In genomic region chr1:226939439-226940028, GRCh38 we compare ENCODE assay signal across 1 cellular context.
TF ChIP-seq lines count a peak whose summit lies in the region.

No MANE protein-coding gene starts in this region.

TF ChIP-seq in HepG2, 621 proteins besides CTCF, POLR2A, EP300 and RAD21 (continued from another document and continues in another):
- TF ChIP-seq, protein P1, sequence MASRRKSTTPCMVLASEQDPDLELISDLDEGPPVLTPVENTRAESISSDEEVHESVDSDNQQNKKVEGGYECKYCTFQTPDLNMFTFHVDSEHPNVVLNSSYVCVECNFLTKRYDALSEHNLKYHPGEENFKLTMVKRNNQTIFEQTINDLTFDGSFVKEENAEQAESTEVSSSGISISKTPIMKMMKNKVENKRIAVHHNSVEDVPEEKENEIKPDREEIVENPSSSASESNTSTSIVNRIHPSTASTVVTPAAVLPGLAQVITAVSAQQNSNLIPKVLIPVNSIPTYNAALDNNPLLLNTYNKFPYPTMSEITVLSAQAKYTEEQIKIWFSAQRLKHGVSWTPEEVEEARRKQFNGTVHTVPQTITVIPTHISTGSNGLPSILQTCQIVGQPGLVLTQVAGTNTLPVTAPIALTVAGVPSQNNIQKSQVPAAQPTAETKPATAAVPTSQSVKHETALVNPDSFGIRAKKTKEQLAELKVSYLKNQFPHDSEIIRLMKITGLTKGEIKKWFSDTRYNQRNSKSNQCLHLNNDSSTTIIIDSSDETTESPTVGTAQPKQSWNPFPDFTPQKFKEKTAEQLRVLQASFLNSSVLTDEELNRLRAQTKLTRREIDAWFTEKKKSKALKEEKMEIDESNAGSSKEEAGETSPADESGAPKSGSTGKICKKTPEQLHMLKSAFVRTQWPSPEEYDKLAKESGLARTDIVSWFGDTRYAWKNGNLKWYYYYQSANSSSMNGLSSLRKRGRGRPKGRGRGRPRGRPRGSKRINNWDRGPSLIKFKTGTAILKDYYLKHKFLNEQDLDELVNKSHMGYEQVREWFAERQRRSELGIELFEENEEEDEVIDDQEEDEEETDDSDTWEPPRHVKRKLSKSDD (CRISPR knock-in tag; IDR thresholded peaks at IDR 0.05; ENCODE audit: low read depth): no peak
- no peak; the same call in 1 of the 2 replicates for TF ChIP-seq BRCA1 (CRISPR knock-in tag; IDR thresholded peaks at IDR 0.05)
- peak; percentile 57; the same call in 1 of the 2 replicates for TF ChIP-seq DNMT3B (CRISPR knock-in tag; conservative IDR thresholded peaks at IDR 0.05)
- TF ChIP-seq ZNF446 (CRISPR knock-in tag; IDR thresholded peaks at IDR 0.05): peak; percentile 84
- peak; percentile 67; the same call in 1 of the 2 replicates for TF ChIP-seq ZZZ3 (CRISPR knock-in tag; IDR thresholded peaks at IDR 0.05; ENCODE audit: borderline replicate concordance)
- no peak for TF ChIP-seq PRPF4 (IDR thresholded peaks at IDR 0.05; ENCODE audit: low read depth, low read length, poor library complexity, severe bottlenecking)
- TF ChIP-seq RXRA (CRISPR knock-in tag; IDR thresholded peaks at IDR 0.05): no peak; the same call in 1 of the 2 replicates
- no peak for TF ChIP-seq ZNF639 (CRISPR knock-in tag; conservative IDR thresholded peaks at IDR 0.05)
- TF ChIP-seq JARID2 (CRISPR knock-in tag; IDR thresholded peaks at IDR 0.05; ENCODE audit: insufficient replicate concordance): peak; percentile 30
- no peak for TF ChIP-seq ZNF713 (CRISPR knock-in tag; IDR thresholded peaks at IDR 0.05)
- no peak for TF ChIP-seq THAP8 (CRISPR knock-in tag; IDR thresholded peaks at IDR 0.05; ENCODE audit: borderline replicate concordance)
- TF ChIP-seq HMGXB3 (CRISPR knock-in tag; IDR thresholded peaks at IDR 0.05; ENCODE audit: borderline replicate concordance): no peak
- TF ChIP-seq IKZF4 (CRISPR knock-in tag; IDR thresholded peaks at IDR 0.05; ENCODE audit: borderline replicate concordance, low read depth, not compliant biosample characterization): peak; percentile 17
- TF ChIP-seq E2F5 (CRISPR knock-in tag; conservative IDR thresholded peaks at IDR 0.05): no peak
- no peak for TF ChIP-seq PAF1 (CRISPR knock-in tag; IDR thresholded peaks at IDR 0.05)
- TF ChIP-seq FOXK1 (CRISPR knock-in tag; IDR thresholded peaks at IDR 0.05; ENCODE audit: borderline replicate concordance, low read depth): no peak
- no peak for TF ChIP-seq MATR3 (CRISPR knock-in tag; IDR thresholded peaks at IDR 0.05)
- peak; percentile 75; the same call in 1 of the 2 replicates for TF ChIP-seq REL (CRISPR knock-in tag; conservative IDR thresholded peaks at IDR 0.05)
- TF ChIP-seq ETV5 (CRISPR knock-in tag; IDR thresholded peaks at IDR 0.05; ENCODE audit: borderline replicate concordance): peak; percentile 74; the same call in 1 of the 2 replicates
- 0 out of 2 replicates have a peak, but pooled peaks have one; percentile 18 for TF ChIP-seq SAFB2 (CRISPR knock-in tag; IDR thresholded peaks at IDR 0.05; ENCODE audit: borderline replicate concordance, low read depth)
- no peak; the same call in none of the 2 replicates for TF ChIP-seq ZNF547 (CRISPR knock-in tag; IDR thresholded peaks at IDR 0.05)
- TF ChIP-seq PLSCR1 (CRISPR knock-in tag; IDR thresholded peaks at IDR 0.05; ENCODE audit: borderline replicate concordance): no peak
- no peak for TF ChIP-seq ZNF530 (CRISPR knock-in tag; IDR thresholded peaks at IDR 0.05; ENCODE audit: low read depth)
- TF ChIP-seq RBAK (CRISPR knock-in tag; IDR thresholded peaks at IDR 0.05): 0 out of 2 replicates have a peak, but pooled peaks have one; percentile 49
- TF ChIP-seq ZFP36L1 (CRISPR knock-in tag; IDR thresholded peaks at IDR 0.05): no peak; the same call in 1 of the 2 replicates
- no peak for TF ChIP-seq ZNF512B (CRISPR knock-in tag; IDR thresholded peaks at IDR 0.05; ENCODE audit: borderline replicate concordance)
- peak; percentile 95 for TF ChIP-seq TMF1 (CRISPR knock-in tag; IDR thresholded peaks at IDR 0.05; ENCODE audit: low read depth)
- 0 out of 2 replicates have a peak, but pooled peaks have one; percentile 45 for TF ChIP-seq ZNF12 (CRISPR knock-in tag; IDR thresholded peaks at IDR 0.05)
- TF ChIP-seq SIN3A (IDR thresholded peaks at IDR 0.05; ENCODE audit: borderline replicate concordance, low read depth, low read length): no peak
- TF ChIP-seq, protein P2, sequence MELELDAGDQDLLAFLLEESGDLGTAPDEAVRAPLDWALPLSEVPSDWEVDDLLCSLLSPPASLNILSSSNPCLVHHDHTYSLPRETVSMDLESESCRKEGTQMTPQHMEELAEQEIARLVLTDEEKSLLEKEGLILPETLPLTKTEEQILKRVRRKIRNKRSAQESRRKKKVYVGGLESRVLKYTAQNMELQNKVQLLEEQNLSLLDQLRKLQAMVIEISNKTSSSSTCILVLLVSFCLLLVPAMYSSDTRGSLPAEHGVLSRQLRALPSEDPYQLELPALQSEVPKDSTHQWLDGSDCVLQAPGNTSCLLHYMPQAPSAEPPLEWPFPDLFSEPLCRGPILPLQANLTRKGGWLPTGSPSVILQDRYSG (CRISPR knock-in tag; IDR thresholded peaks at IDR 0.05): no peak
- TF ChIP-seq ZNF329 (CRISPR knock-in tag; IDR thresholded peaks at IDR 0.05; ENCODE audit: low read depth): 0 out of 2 replicates have a peak, but pooled peaks have one; percentile 15
- TF ChIP-seq HOMEZ (CRISPR knock-in tag; IDR thresholded peaks at IDR 0.05; ENCODE audit: low read depth): no peak
- TF ChIP-seq, protein P3, sequence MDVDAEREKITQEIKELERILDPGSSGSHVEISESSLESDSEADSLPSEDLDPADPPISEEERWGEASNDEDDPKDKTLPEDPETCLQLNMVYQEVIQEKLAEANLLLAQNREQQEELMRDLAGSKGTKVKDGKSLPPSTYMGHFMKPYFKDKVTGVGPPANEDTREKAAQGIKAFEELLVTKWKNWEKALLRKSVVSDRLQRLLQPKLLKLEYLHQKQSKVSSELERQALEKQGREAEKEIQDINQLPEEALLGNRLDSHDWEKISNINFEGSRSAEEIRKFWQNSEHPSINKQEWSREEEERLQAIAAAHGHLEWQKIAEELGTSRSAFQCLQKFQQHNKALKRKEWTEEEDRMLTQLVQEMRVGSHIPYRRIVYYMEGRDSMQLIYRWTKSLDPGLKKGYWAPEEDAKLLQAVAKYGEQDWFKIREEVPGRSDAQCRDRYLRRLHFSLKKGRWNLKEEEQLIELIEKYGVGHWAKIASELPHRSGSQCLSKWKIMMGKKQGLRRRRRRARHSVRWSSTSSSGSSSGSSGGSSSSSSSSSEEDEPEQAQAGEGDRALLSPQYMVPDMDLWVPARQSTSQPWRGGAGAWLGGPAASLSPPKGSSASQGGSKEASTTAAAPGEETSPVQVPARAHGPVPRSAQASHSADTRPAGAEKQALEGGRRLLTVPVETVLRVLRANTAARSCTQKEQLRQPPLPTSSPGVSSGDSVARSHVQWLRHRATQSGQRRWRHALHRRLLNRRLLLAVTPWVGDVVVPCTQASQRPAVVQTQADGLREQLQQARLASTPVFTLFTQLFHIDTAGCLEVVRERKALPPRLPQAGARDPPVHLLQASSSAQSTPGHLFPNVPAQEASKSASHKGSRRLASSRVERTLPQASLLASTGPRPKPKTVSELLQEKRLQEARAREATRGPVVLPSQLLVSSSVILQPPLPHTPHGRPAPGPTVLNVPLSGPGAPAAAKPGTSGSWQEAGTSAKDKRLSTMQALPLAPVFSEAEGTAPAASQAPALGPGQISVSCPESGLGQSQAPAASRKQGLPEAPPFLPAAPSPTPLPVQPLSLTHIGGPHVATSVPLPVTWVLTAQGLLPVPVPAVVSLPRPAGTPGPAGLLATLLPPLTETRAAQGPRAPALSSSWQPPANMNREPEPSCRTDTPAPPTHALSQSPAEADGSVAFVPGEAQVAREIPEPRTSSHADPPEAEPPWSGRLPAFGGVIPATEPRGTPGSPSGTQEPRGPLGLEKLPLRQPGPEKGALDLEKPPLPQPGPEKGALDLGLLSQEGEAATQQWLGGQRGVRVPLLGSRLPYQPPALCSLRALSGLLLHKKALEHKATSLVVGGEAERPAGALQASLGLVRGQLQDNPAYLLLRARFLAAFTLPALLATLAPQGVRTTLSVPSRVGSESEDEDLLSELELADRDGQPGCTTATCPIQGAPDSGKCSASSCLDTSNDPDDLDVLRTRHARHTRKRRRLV (CRISPR knock-in tag; IDR thresholded peaks at IDR 0.05): peak; percentile 93
